9 cellular contexts compared by ENCODE assay signal in genomic region chr10:80443531-80443974, GRCh38. TPM values are rescaled to one million over a fixed set of nuclear protein-coding genes. Genes with fewer than 3 reads are reported as not detected.
DNase-seq lines count a peak whose midpoint lies in the region; ATAC-seq and TF ChIP-seq lines count a peak whose summit lies in the region.
"Had no signal": no experiment of that assay in that cellular context is flagged by ENCODE, and none has a peak within 500 bp of the region (broad histone marks: within the 10 kb centered on the region; RNA-seq: fewer than 3 reads in every experiment).

No MANE protein-coding gene starts in this region.

- H3K4me2 ChIP-seq in OCI-LY7 (ENCODE audit: low read length) (no peak overlapping the region), osteoblast (ENCODE audit: insufficient read depth, low read length) (no peak overlapping the region)

- no peaks in the 10 kb centered on the region for H3K27me3 ChIP-seq in colonic mucosa
- H3K27me3 ChIP-seq in osteoblast (ENCODE audit: insufficient read depth, low read length), result peaks cover 12% of the 10 kb centered on the region
- H3K27me3 ChIP-seq in ascending aorta, result no peaks in the 10 kb centered on the region
- H3K27me3 ChIP-seq: neutrophil had no signal

- H3K79me2 ChIP-seq in OCI-LY7 (ENCODE audit: insufficient read depth, low read depth, low read length) (no peaks in the 10 kb centered on the region), osteoblast (ENCODE audit: insufficient read depth, low read length) (no peaks in the 10 kb centered on the region)

- no peak overlapping the region for H3K4me3 Mint-ChIP-seq in HFFc6

- H3K36me3 ChIP-seq in OCI-LY7 (ENCODE audit: insufficient read depth, low read length), result no peaks in the 10 kb centered on the region
- H3K36me3 ChIP-seq in colonic mucosa, result no peaks in the 10 kb centered on the region
- H3K36me3 ChIP-seq in osteoblast (ENCODE audit: insufficient read depth, low read length), result no peaks in the 10 kb centered on the region
- H3K36me3 ChIP-seq in ascending aorta, result no peaks in the 10 kb centered on the region
- H3K36me3 ChIP-seq: neutrophil had no signal

- H2AFZ ChIP-seq in OCI-LY7 (ENCODE audit: low read length) (peak overlapping the region; percentile 30; the same call in 1 of the 2 replicates), osteoblast (ENCODE audit: low read length) (no peak overlapping the region)

- no peak overlapping the region for H3K4me3 ChIP-seq in OCI-LY7 (ENCODE audit: low read depth, low read length, poor library complexity, severe bottlenecking)
- H3K4me3 ChIP-seq in colonic mucosa, result no peak overlapping the region
- H3K4me3 ChIP-seq in osteoblast (ENCODE audit: insufficient read depth, low read length), result no peak overlapping the region
- no peak overlapping the region for H3K4me3 ChIP-seq in ascending aorta

- no peaks in the 10 kb centered on the region for H3K9me2 ChIP-seq in OCI-LY7 (ENCODE audit: insufficient read depth, low read length)

- H3K27ac Mint-ChIP-seq in HFFc6, result peak overlapping the region; percentile 51; the same call in 1 of the 2 replicates

- peaks cover 20% of the 10 kb centered on the region for H3K4me1 ChIP-seq in OCI-LY7 (ENCODE audit: insufficient read depth, low read length, poor library complexity, severe bottlenecking)
- H3K4me1 ChIP-seq in colonic mucosa, result no peaks in the 10 kb centered on the region
- H3K4me1 ChIP-seq in osteoblast (ENCODE audit: insufficient read depth, low read length), result no peaks in the 10 kb centered on the region
- H3K4me1 ChIP-seq in ascending aorta, result no peaks in the 10 kb centered on the region

- peaks cover 9% of the 10 kb centered on the region for H3K27me3 Mint-ChIP-seq in HFFc6 (ENCODE audit: insufficient read depth)

- H3K9me3 ChIP-seq in OCI-LY7 (ENCODE audit: low read length), result no peaks in the 10 kb centered on the region
- H3K9me3 ChIP-seq in colonic mucosa, result no peaks in the 10 kb centered on the region
- no peaks in the 10 kb centered on the region for H3K9me3 ChIP-seq in osteoblast (ENCODE audit: low read depth, low read length)
- no peaks in the 10 kb centered on the region for H3K9me3 ChIP-seq in ascending aorta
- H3K9me3 ChIP-seq: neutrophil had no signal

- no peak overlapping the region for H3K27ac ChIP-seq in OCI-LY7 (ENCODE audit: low read depth, low read length, poor library complexity, severe bottlenecking)
- H3K27ac ChIP-seq in colonic mucosa, result no peak overlapping the region
- no peak overlapping the region for H3K27ac ChIP-seq in osteoblast (ENCODE audit: low read depth, low read length)
- no peak overlapping the region for H3K27ac ChIP-seq in ascending aorta
- H3K27ac ChIP-seq: neutrophil had no signal

- no peaks in the 10 kb centered on the region for H3K36me3 Mint-ChIP-seq in HFFc6 (ENCODE audit: low read depth)

- TF ChIP-seq CTCF in HFFc6 (IDR thresholded peaks at IDR 0.05) (peak; percentile 73), OCI-LY7 (conservative IDR thresholded peaks at IDR 0.05; ENCODE audit: low read length) (peak; percentile 61; the same call in 1 of the 2 replicates), colonic mucosa (IDR thresholded peaks at IDR 0.05) (peak; percentile 32), osteoblast (IDR thresholded peaks at IDR 0.05; ENCODE audit: extremely low read depth, low read depth, low read length) (peak; percentile 47), ascending aorta (IDR thresholded peaks at IDR 0.05) (peak in 1 of 3 experiments; percentile 26)

- BruUV-seq in OCI-LY7 (replicated peaks; lab: Mats Ljungman, UMichigan), result no TSS peak

- H3K9ac ChIP-seq in colonic mucosa (ENCODE audit: low read depth in 2 of 2, low read length in 2 of 2), result no peak overlapping the region

- intact Hi-C loops in OCI-LY7 (cut with micrococcal nuclease; ENCODE audit: unreplicated experiment), result loop anchor here (2.0 kb wide), 1 partner anchor 61 kb away; no protein-coding TSS in a partner anchor
- intact Hi-C loops in colonic mucosa (cut with DNase I), result loop anchor here (5.0 kb wide), 1 partner anchor 61 kb away; no protein-coding TSS in a partner anchor
- intact Hi-C loops in ascending aorta (cut with DNase I), result loop anchor here (5.0 kb wide), 1 partner anchor 61 kb away; no protein-coding TSS in a partner anchor

- no peak for ATAC-seq in HG02973 (IDR thresholded peaks at IDR 0.05; ENCODE audit: unreplicated experiment)

- DNase-seq in GF-D8 (lab: John Stamatoyannopoulos, UW) (peak; percentile 27), HFFc6 (peak; percentile 49), OCI-LY7 (ENCODE audit: low spot score) (peak; percentile 61), colonic mucosa (peak; percentile 32), osteoblast (ENCODE audit: insufficient read length, low spot score, missing footprints) (peak; percentile 44), ascending aorta (ENCODE audit: low spot score in 2 of 2) (no peak), NCI-H1436 treated with DMSO at 0.1 percent for 48 hours (lab: John Stamatoyannopoulos, UW) (no peak)

- CTCF ChIA-PET in OCI-LY7 (lab: Charles Lee; ENCODE audit: unreplicated experiment), result interaction anchor here (0.6 to 5.5 kb wide), 9 partner anchors 10 to 104 kb away, joined by 3 to 48 read pairs (median 3); no protein-coding TSS in a partner anchor

- H3K4me1 Mint-ChIP-seq in HFFc6 (ENCODE audit: low read depth), result peaks cover 39% of the 10 kb centered on the region

- no peaks in the 10 kb centered on the region for H3K9me3 Mint-ChIP-seq in HFFc6

- H4K20me1 ChIP-seq in OCI-LY7 (ENCODE audit: insufficient read depth, low read length) (no peaks in the 10 kb centered on the region), osteoblast (ENCODE audit: insufficient read depth, low read length) (no peaks in the 10 kb centered on the region)

- POLR2A ChIA-PET in OCI-LY7 (lab: Charles Lee), result interaction anchor here (0.6 to 1.1 kb wide), 2 partner anchors 9 to 27 kb away, joined by 3 read pairs; no protein-coding TSS in a partner anchor

RNA-seq across cellular contexts. Expression of gene TSPAN14, which starts 10.6 kb away (rescaled TPM):
- 10 to 100 TPM; 72.9 to 96.2 (median 84.5) TPM for total RNA-seq in HFFc6 (2021; fragmentation: NEBNext Ultra II Directional; extraction: Animal tissue kit (Norgen Biotek cat#: 25700))
- 15.5 and 17.0 TPM in 2 replicates for total RNA-seq in OCI-LY7 (2014; rRNA removed; shearing (Covaris generic))
- total RNA-seq in OCI-LY7 (2022), result 33.4 and 33.6 TPM in 2 replicates
- 10 to 100 TPM; 83.5 to 91.7 TPM for total RNA-seq in colonic mucosa
- total RNA-seq in osteoblast, result 19.2 and 23.9 TPM in 2 replicates
- 161 TPM for total RNA-seq in ascending aorta

RNA-seq across cellular contexts. Expression of gene PRXL2A, which starts 35.2 kb away (rescaled TPM):
- under 1 TPM in 3 of 6 experiments, not detected in 3; 0.15 to 0.52 (median 0.28) TPM for total RNA-seq in HFFc6 (2021; fragmentation: NEBNext Ultra II Directional; extraction: Animal tissue kit (Norgen Biotek cat#: 25700))
- total RNA-seq in OCI-LY7 (2014; rRNA removed; shearing (Covaris generic)), result not detected in 2 replicates
- total RNA-seq in OCI-LY7 (2022) (not detected in 2 replicates), colonic mucosa (100 to 1,000 TPM in 1 of 2 donors, 10 to 100 TPM in 1; 73.5 to 101 TPM), osteoblast (5.1 and 5.9 TPM in 2 replicates), ascending aorta (22.7 TPM)

Comparison
In these comparisons a context has a peak if more than half of its experiments do, and no peak if none do; other contexts are left out.
1. DNase-seq: peak in GF-D8 (single experiment), HFFc6 (single experiment), OCI-LY7 (single experiment), colonic mucosa (single experiment) and osteoblast (single experiment); none in ascending aorta (0 of 2) and NCI-H1436 treated with DMSO at 0.1 percent for 48 hours (single experiment).